Comparison of ENCODE assay signal across 28 cellular contexts in genomic region chr2:45457211-45457945, GRCh38.
"Had no signal": no experiment of that assay in that cellular context is flagged by ENCODE, and none has a peak within 500 bp of the region (broad histone marks: within the 10 kb centered on the region; RNA-seq: fewer than 3 reads in every experiment).

No MANE protein-coding gene starts in this region.

- H3K4me3 ChIP-seq: colonic mucosa, esophagus squamous epithelium, gastroesophageal sphincter had no signal

- DNase-seq: activated B cell treated with CpG ODN at 0.5 μM for 24 hours; activated CD4-positive, alpha-beta T cell treated with anti-CD3 and anti-CD28 coated beads for 48 hours; activated CD4-positive, alpha-beta T cell treated with anti-CD3 and anti-CD28 coated beads, Interleukin-2, amount 50 U/mL, for 1 hour; activated CD4-positive, alpha-beta T cell treated with anti-CD3 and anti-CD28 coated beads, Interleukin-2, amount 50 U/mL, for 48 hours; activated CD8-positive, alpha-beta memory T cell treated with anti-CD3 and anti-CD28 coated beads for 24 hours; activated CD8-positive, alpha-beta T cell treated with anti-CD3 and anti-CD28 coated beads for 36 hours; activated effector memory CD4-positive, alpha-beta T cell treated with Interleukin-2 at 50 U/mL for 16 hours; activated gamma-delta T cell treated with Interleukin-2 at 50 U/mL for 16 hours; activated naive CD4-positive, alpha-beta T cell treated with anti-CD3 and anti-CD28 coated beads, Interleukin-2, amount 50 U/mL, for 16 hours; activated naive CD4-positive, alpha-beta T cell treated with Interleukin-2 at 50 U/mL for 16 hours; activated T-cell treated with anti-CD3 and anti-CD28 coated beads, Interleukin-2, amount 50 U/mL, for 4 hours; amniotic stem cell; anterior cingulate cortex; caudate nucleus; colonic mucosa; effector CD8-positive, alpha-beta T cell; esophagus squamous epithelium; foreskin melanocyte; head of caudate nucleus; T-helper 17 cell; T1000; WERI-Rb-1 had no signal

- ATAC-seq: activated CD4-positive, CD25-positive, alpha-beta regulatory T cell treated with anti-CD3 and anti-CD28 coated beads, Interleukin-2, amount 50 U/mL, for 24 hours; activated CD8-positive, alpha-beta T cell treated with anti-CD3 and anti-CD28 coated beads for 36 hours; activated T-cell treated with anti-CD3 and anti-CD28 coated beads, Interleukin-2, amount 50 U/mL, for 4 hours; activated T-helper 17 cell treated with anti-CD3 and anti-CD28 coated beads, Interleukin-2, amount 50 U/mL, for 72 hours; gastroesophageal sphincter; T-helper 17 cell had no signal

- H3K27me3 Mint-ChIP-seq: activated B cell treated with CpG ODN at 0.5 μM for 24 hours; activated CD8-positive, alpha-beta T cell treated with anti-CD3 and anti-CD28 coated beads for 36 hours; activated naive CD8-positive, alpha-beta T cell; activated T-helper 17 cell treated with anti-CD3 and anti-CD28 coated beads, Interleukin-2, amount 50 U/mL, for 72 hours; T-helper 17 cell had no signal

- H3K27ac ChIP-seq: colonic mucosa, epithelial cell of prostate, esophagus squamous epithelium, WERI-Rb-1 had no signal

- H3K27me3 ChIP-seq: colonic mucosa, esophagus squamous epithelium, gastroesophageal sphincter had no signal

- H3K27ac Mint-ChIP-seq: activated B cell treated with CpG ODN at 0.5 μM for 24 hours; activated CD8-positive, alpha-beta T cell treated with anti-CD3 and anti-CD28 coated beads for 36 hours; activated naive CD8-positive, alpha-beta T cell; activated T-helper 17 cell treated with anti-CD3 and anti-CD28 coated beads, Interleukin-2, amount 50 U/mL, for 72 hours; T-helper 17 cell; T-helper 2 cell treated with Interferon-gamma antibody and Interleukin-4, amounts not matched to agents 5 μg/mL and 100 μg/mL, for 36 hours had no signal

- H3K9me3 ChIP-seq: colonic mucosa, esophagus squamous epithelium, gastroesophageal sphincter had no signal

- H3K36me3 ChIP-seq: colonic mucosa, esophagus squamous epithelium, gastroesophageal sphincter, WERI-Rb-1 had no signal

- H3K4me3 Mint-ChIP-seq: activated B cell treated with CpG ODN at 0.5 μM for 24 hours; activated CD8-positive, alpha-beta T cell treated with anti-CD3 and anti-CD28 coated beads for 36 hours; activated naive CD8-positive, alpha-beta T cell; activated T-cell treated with anti-CD3 and anti-CD28 coated beads, Interleukin-2, amount 50 U/mL, for 4 hours; activated T-helper 17 cell treated with anti-CD3 and anti-CD28 coated beads, Interleukin-2, amount 50 U/mL, for 72 hours; T-helper 17 cell; T-helper 2 cell treated with Interferon-gamma antibody and Interleukin-4, amounts not matched to agents 5 μg/mL and 100 μg/mL, for 36 hours had no signal

- H3K4me1 Mint-ChIP-seq: activated B cell treated with CpG ODN at 0.5 μM for 24 hours; activated T-helper 17 cell treated with anti-CD3 and anti-CD28 coated beads, Interleukin-2, amount 50 U/mL, for 72 hours; T-helper 17 cell had no signal

- H3K9me3 Mint-ChIP-seq: activated B cell treated with CpG ODN at 0.5 μM for 24 hours; activated CD8-positive, alpha-beta T cell treated with anti-CD3 and anti-CD28 coated beads for 36 hours; activated T-cell treated with anti-CD3 and anti-CD28 coated beads, Interleukin-2, amount 50 U/mL, for 4 hours; activated T-helper 17 cell treated with anti-CD3 and anti-CD28 coated beads, Interleukin-2, amount 50 U/mL, for 72 hours; T-helper 2 cell treated with Interferon-gamma antibody and Interleukin-4, amounts not matched to agents 5 μg/mL and 100 μg/mL, for 36 hours had no signal

- H3K4me1 ChIP-seq: colonic mucosa had no signal
